1 cellular context compared by ENCODE assay signal in the genomic region with DNA sequence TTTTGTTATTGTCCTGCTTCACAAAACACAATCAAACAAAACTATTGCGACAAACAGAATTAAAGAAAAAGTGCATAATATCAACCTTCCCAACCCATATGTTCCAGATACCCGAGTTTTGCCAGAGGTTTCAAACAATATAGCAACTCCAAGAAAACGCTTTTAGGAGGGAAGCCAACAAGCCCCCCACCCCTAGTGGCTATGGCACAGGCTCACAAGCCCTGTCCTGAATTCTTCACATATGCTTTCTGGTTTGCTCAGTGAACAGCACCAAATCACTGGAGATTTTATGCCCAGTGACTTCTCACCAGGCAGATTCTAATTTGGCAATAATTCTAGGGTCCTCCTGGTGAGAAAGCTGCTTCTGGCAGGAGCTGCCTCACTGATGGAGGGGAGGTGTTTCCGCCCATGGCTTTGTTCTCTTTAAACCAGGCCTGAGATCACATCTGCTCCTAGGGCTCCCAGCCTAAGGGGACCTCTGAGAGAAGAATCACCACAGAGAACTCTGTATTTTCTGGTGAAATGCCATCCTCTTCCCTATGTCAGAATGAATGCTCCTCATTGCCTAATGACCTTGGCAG.
TF ChIP-seq lines count a peak whose summit lies in the region.

No MANE protein-coding gene starts in this region.

TF ChIP-seq in GM23338, 12 proteins besides CTCF, POLR2A, EP300 and RAD21 (continued from another document):
- TF ChIP-seq, protein P1, sequence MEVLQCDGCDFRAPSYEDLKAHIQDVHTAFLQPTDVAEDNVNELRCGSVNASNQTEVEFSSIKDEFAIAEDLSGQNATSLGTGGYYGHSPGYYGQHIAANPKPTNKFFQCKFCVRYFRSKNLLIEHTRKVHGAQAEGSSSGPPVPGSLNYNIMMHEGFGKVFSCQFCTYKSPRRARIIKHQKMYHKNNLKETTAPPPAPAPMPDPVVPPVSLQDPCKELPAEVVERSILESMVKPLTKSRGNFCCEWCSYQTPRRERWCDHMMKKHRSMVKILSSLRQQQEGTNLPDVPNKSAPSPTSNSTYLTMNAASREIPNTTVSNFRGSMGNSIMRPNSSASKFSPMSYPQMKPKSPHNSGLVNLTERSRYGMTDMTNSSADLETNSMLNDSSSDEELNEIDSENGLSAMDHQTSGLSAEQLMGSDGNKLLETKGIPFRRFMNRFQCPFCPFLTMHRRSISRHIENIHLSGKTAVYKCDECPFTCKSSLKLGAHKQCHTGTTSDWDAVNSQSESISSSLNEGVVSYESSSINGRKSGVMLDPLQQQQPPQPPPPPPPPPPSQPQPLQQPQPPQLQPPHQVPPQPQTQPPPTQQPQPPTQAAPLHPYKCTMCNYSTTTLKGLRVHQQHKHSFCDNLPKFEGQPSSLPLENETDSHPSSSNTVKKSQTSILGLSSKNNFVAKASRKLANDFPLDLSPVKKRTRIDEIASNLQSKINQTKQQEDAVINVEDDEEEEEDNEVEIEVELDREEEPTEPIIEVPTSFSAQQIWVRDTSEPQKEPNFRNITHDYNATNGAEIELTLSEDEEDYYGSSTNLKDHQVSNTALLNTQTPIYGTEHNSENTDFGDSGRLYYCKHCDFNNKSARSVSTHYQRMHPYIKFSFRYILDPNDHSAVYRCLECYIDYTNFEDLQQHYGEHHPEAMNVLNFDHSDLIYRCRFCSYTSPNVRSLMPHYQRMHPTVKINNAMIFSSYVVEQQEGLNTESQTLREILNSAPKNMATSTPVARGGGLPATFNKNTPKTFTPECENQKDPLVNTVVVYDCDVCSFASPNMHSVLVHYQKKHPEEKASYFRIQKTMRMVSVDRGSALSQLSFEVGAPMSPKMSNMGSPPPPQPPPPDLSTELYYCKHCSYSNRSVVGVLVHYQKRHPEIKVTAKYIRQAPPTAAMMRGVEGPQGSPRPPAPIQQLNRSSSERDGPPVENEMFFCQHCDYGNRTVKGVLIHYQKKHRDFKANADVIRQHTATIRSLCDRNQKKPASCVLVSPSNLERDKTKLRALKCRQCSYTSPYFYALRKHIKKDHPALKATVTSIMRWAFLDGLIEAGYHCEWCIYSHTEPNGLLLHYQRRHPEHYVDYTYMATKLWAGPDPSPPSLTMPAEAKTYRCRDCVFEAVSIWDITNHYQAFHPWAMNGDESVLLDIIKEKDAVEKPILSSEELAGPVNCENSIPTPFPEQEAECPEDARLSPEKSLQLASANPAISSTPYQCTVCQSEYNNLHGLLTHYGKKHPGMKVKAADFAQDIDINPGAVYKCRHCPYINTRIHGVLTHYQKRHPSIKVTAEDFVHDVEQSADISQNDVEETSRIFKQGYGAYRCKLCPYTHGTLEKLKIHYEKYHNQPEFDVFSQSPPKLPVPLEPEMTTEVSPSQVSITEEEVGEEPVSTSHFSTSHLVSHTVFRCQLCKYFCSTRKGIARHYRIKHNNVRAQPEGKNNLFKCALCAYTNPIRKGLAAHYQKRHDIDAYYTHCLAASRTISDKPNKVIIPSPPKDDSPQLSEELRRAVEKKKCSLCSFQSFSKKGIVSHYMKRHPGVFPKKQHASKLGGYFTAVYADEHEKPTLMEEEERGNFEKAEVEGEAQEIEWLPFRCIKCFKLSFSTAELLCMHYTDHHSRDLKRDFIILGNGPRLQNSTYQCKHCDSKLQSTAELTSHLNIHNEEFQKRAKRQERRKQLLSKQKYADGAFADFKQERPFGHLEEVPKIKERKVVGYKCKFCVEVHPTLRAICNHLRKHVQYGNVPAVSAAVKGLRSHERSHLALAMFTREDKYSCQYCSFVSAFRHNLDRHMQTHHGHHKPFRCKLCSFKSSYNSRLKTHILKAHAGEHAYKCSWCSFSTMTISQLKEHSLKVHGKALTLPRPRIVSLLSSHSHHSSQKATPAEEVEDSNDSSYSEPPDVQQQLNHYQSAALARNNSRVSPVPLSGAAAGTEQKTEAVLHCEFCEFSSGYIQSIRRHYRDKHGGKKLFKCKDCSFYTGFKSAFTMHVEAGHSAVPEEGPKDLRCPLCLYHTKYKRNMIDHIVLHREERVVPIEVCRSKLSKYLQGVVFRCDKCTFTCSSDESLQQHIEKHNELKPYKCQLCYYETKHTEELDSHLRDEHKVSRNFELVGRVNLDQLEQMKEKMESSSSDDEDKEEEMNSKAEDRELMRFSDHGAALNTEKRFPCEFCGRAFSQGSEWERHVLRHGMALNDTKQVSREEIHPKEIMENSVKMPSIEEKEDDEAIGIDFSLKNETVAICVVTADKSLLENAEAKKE (CRISPR knock-in tag; IDR thresholded peaks at IDR 0.05), result no peak
- TF ChIP-seq POLR2AphosphoS5 (IDR thresholded peaks at IDR 0.05; ENCODE audit: low read depth), result no peak
- TF ChIP-seq, protein P2, sequence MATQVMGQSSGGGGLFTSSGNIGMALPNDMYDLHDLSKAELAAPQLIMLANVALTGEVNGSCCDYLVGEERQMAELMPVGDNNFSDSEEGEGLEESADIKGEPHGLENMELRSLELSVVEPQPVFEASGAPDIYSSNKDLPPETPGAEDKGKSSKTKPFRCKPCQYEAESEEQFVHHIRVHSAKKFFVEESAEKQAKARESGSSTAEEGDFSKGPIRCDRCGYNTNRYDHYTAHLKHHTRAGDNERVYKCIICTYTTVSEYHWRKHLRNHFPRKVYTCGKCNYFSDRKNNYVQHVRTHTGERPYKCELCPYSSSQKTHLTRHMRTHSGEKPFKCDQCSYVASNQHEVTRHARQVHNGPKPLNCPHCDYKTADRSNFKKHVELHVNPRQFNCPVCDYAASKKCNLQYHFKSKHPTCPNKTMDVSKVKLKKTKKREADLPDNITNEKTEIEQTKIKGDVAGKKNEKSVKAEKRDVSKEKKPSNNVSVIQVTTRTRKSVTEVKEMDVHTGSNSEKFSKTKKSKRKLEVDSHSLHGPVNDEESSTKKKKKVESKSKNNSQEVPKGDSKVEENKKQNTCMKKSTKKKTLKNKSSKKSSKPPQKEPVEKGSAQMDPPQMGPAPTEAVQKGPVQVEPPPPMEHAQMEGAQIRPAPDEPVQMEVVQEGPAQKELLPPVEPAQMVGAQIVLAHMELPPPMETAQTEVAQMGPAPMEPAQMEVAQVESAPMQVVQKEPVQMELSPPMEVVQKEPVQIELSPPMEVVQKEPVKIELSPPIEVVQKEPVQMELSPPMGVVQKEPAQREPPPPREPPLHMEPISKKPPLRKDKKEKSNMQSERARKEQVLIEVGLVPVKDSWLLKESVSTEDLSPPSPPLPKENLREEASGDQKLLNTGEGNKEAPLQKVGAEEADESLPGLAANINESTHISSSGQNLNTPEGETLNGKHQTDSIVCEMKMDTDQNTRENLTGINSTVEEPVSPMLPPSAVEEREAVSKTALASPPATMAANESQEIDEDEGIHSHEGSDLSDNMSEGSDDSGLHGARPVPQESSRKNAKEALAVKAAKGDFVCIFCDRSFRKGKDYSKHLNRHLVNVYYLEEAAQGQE (IDR thresholded peaks at IDR 0.05; ENCODE audit: unreplicated experiment), result no peak
- no peak for TF ChIP-seq EZH2 (IDR thresholded peaks at IDR 0.05; ENCODE audit: low read depth, unreplicated experiment)
- TF ChIP-seq CREB1 (CRISPR knock-in tag; IDR thresholded peaks at IDR 0.05; ENCODE audit: low read depth), result no peak
- no peak for TF ChIP-seq JUNB (IDR thresholded peaks at IDR 0.05; ENCODE audit: unreplicated experiment)
- TF ChIP-seq, protein P3, sequence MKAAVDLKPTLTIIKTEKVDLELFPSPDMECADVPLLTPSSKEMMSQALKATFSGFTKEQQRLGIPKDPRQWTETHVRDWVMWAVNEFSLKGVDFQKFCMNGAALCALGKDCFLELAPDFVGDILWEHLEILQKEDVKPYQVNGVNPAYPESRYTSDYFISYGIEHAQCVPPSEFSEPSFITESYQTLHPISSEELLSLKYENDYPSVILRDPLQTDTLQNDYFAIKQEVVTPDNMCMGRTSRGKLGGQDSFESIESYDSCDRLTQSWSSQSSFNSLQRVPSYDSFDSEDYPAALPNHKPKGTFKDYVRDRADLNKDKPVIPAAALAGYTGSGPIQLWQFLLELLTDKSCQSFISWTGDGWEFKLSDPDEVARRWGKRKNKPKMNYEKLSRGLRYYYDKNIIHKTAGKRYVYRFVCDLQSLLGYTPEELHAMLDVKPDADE (IDR thresholded peaks at IDR 0.05), result no peak
- TF ChIP-seq EZH2phosphoT487 (IDR thresholded peaks at IDR 0.05; ENCODE audit: unreplicated experiment), result no peak
- TF ChIP-seq STAT1 (IDR thresholded peaks at IDR 0.05; ENCODE audit: unreplicated experiment), result no peak
